In genomic region chr7:137025469-137026175, GRCh38 we compare ENCODE assay signal across 21 cellular contexts.
DNase-seq lines count a peak whose midpoint lies in the region; ATAC-seq and TF ChIP-seq lines count a peak whose summit lies in the region.
"Had no signal": no experiment of that assay in that cellular context is flagged by ENCODE, and none has a peak within 500 bp of the region (broad histone marks: within the 10 kb centered on the region; RNA-seq: fewer than 3 reads in every experiment).

No MANE protein-coding gene starts in this region.

- H3K36me3 Mint-ChIP-seq in osteocyte (ENCODE audit: unreplicated experiment), result peaks cover 2% of the 10 kb centered on the region
- H3K36me3 Mint-ChIP-seq in activated CD8-positive, alpha-beta memory T cell treated with anti-CD3 and anti-CD28 coated beads, Interleukin-2, amount 10 ng/mL, durations not matched to agents 7 days and 5 days, result no peaks in the 10 kb centered on the region
- H3K36me3 Mint-ChIP-seq: CD8-positive, alpha-beta T cell had no signal

- no peak for ATAC-seq in activated CD8-positive, alpha-beta memory T cell treated with anti-CD3 and anti-CD28 coated beads, Interleukin-2, amount 10 ng/mL, durations not matched to agents 7 days and 5 days
- ATAC-seq in gastrocnemius medialis, result no peak
- ATAC-seq in GM18502 (IDR thresholded peaks at IDR 0.05; ENCODE audit: poor library complexity, unreplicated experiment), result no peak
- ATAC-seq: A549; activated naive CD8-positive, alpha-beta T cell treated with anti-CD3 and anti-CD28 coated beads, Interleukin-2, amount 50 U/mL, for 24 hours; CD8-positive, alpha-beta T cell; psoas muscle; Right ventricle myocardium inferior had no signal

- H3K27me3 Mint-ChIP-seq in osteocyte (ENCODE audit: unreplicated experiment), result no peaks in the 10 kb centered on the region
- no peaks in the 10 kb centered on the region for H3K27me3 Mint-ChIP-seq in activated CD8-positive, alpha-beta memory T cell treated with anti-CD3 and anti-CD28 coated beads, Interleukin-2, amount 10 ng/mL, durations not matched to agents 7 days and 5 days
- H3K27me3 Mint-ChIP-seq: activated naive CD8-positive, alpha-beta T cell treated with anti-CD3 and anti-CD28 coated beads, Interleukin-2, amount 50 U/mL, for 24 hours had no signal

- CTCF ChIA-PET in activated CD8-positive, alpha-beta memory T cell treated with anti-CD3 and anti-CD28 coated beads, Interleukin-2, amount 10 ng/mL, durations not matched to agents 7 days and 5 days (lab: Charles Lee), result no interaction called here

- H3K27ac ChIP-seq in SJSA1 (peak overlapping the region; percentile 71), gastrocnemius medialis (no peak overlapping the region)
- H3K27ac ChIP-seq: A549, psoas muscle had no signal

- H3K27me3 ChIP-seq in SJSA1 (replicated peaks) (no peaks in the 10 kb centered on the region), gastrocnemius medialis (no peaks in the 10 kb centered on the region)

- H3K36me3 ChIP-seq in SJSA1 (no peaks in the 10 kb centered on the region), gastrocnemius medialis (no peaks in the 10 kb centered on the region)

- H3K27ac Mint-ChIP-seq in osteocyte (ENCODE audit: unreplicated experiment), result peak overlapping the region; percentile 97
- H3K27ac Mint-ChIP-seq in activated CD8-positive, alpha-beta memory T cell treated with anti-CD3 and anti-CD28 coated beads, Interleukin-2, amount 10 ng/mL, durations not matched to agents 7 days and 5 days, result no peak overlapping the region
- H3K27ac Mint-ChIP-seq: activated naive CD8-positive, alpha-beta T cell treated with anti-CD3 and anti-CD28 coated beads, Interleukin-2, amount 50 U/mL, for 24 hours; CD8-positive, alpha-beta T cell; nephron had no signal

- H3K9me3 ChIP-seq in SJSA1 (replicated peaks) (no peaks in the 10 kb centered on the region), gastrocnemius medialis (no peaks in the 10 kb centered on the region)
- H3K9me3 ChIP-seq: A549, psoas muscle had no signal

- intact Hi-C loops in gastrocnemius medialis (cut with DNase I; ENCODE audit: low total_unique reads), result no loop called here

- in situ Hi-C loops in gastrocnemius medialis (cut with MboI; ENCODE audit: low sequenced_read_pairs in 4 of 4), result no loop called here

- peak overlapping the region; percentile 30 for H3K4me3 Mint-ChIP-seq in osteocyte (ENCODE audit: unreplicated experiment)
- no peak overlapping the region for H3K4me3 Mint-ChIP-seq in activated CD8-positive, alpha-beta memory T cell treated with anti-CD3 and anti-CD28 coated beads, Interleukin-2, amount 10 ng/mL, durations not matched to agents 7 days and 5 days
- H3K4me3 Mint-ChIP-seq: activated naive CD8-positive, alpha-beta T cell treated with anti-CD3 and anti-CD28 coated beads, Interleukin-2, amount 50 U/mL, for 24 hours; CD8-positive, alpha-beta T cell; nephron had no signal

- no peak for TF ChIP-seq POLR2A in gastrocnemius medialis (IDR thresholded peaks at IDR 0.05)

- no peak overlapping the region for H3K4me3 ChIP-seq in SJSA1
- no peak overlapping the region for H3K4me3 ChIP-seq in fibroblast of mammary gland (ENCODE audit: control insufficient read depth, low read depth, low read length)
- H3K4me3 ChIP-seq in gastrocnemius medialis, result no peak overlapping the region
- H3K4me3 ChIP-seq: A549, psoas muscle had no signal

- H3K4me1 ChIP-seq in SJSA1 (replicated peaks), result peaks cover 13% of the 10 kb centered on the region
- H3K4me1 ChIP-seq in gastrocnemius medialis, result no peaks in the 10 kb centered on the region
- H3K4me1 ChIP-seq: A549, psoas muscle had no signal

- peaks cover 62% of the 10 kb centered on the region for H3K4me1 Mint-ChIP-seq in osteocyte (ENCODE audit: unreplicated experiment)
- no peaks in the 10 kb centered on the region for H3K4me1 Mint-ChIP-seq in activated CD8-positive, alpha-beta memory T cell treated with anti-CD3 and anti-CD28 coated beads, Interleukin-2, amount 10 ng/mL, durations not matched to agents 7 days and 5 days
- H3K4me1 Mint-ChIP-seq: activated naive CD8-positive, alpha-beta T cell treated with anti-CD3 and anti-CD28 coated beads, Interleukin-2, amount 50 U/mL, for 24 hours had no signal

- TF ChIP-seq CTCF in fibroblast of mammary gland (conservative IDR thresholded peaks at IDR 0.05; ENCODE audit: control insufficient read depth, insufficient read depth, low read depth, low read length), result no peak
- TF ChIP-seq CTCF in osteocyte (IDR thresholded peaks at IDR 0.05), result no peak
- TF ChIP-seq CTCF in gastrocnemius medialis (IDR thresholded peaks at IDR 0.05 in 4 of 5, conservative IDR thresholded peaks at IDR 0.05 in 1 of 5), result no peak

- peak; percentile 27 for DNase-seq in AG08396 (ENCODE audit: low spot score)
- DNase-seq in SJSA1 (ENCODE audit: low read depth in 1 of 2, low spot score in 2 of 2), result peak; percentile 44 to 68
- DNase-seq in fibroblast of mammary gland (ENCODE audit: low read depth), result peak; percentile 2
- no peak for DNase-seq in osteocyte (ENCODE audit: extremely low spot score, unreplicated experiment)
- DNase-seq in activated CD8-positive, alpha-beta memory T cell treated with anti-CD3 and anti-CD28 coated beads, Interleukin-2, amount 10 ng/mL, durations not matched to agents 7 days and 5 days, result no peak
- DNase-seq in inferior parietal cortex (ENCODE audit: extremely low spot score), result no peak
- no peak for DNase-seq in gastrocnemius medialis
- DNase-seq: activated CD4-positive, alpha-beta T cell treated with anti-CD3 and anti-CD28 coated beads for 48 hours; activated effector memory CD4-positive, alpha-beta T cell treated with Interleukin-2 at 50 U/mL for 16 hours; activated naive CD8-positive, alpha-beta T cell treated with anti-CD3 and anti-CD28 coated beads, Interleukin-2, amount 50 U/mL, for 24 hours; CD8-positive, alpha-beta T cell; central memory CD4-positive, alpha-beta T cell; DMS53; hypothalamus; NCI-H2171 treated with DMSO at 0.1 percent for 48 hours; psoas muscle; stimulated activated CD4-positive, alpha-beta T cell treated with anti-CD3 and anti-CD28 coated beads, Interleukin-4, amount 100 ng/mL, for 4 hours had no signal

- H3K9me3 Mint-ChIP-seq in osteocyte (ENCODE audit: unreplicated experiment), result peaks cover 22% of the 10 kb centered on the region
- peaks cover 2% of the 10 kb centered on the region for H3K9me3 Mint-ChIP-seq in activated CD8-positive, alpha-beta memory T cell treated with anti-CD3 and anti-CD28 coated beads, Interleukin-2, amount 10 ng/mL, durations not matched to agents 7 days and 5 days (ENCODE audit: low read depth)
- H3K9me3 Mint-ChIP-seq: nephron had no signal

Comparison
In these comparisons a context has a peak if more than half of its experiments do, and no peak if none do; other contexts are left out.
1. DNase-seq: peak in AG08396 (single experiment), SJSA1 (2 of 2) and fibroblast of mammary gland (single experiment); none in osteocyte (single experiment), activated CD8-positive, alpha-beta memory T cell treated with anti-CD3 and anti-CD28 coated beads, Interleukin-2, amount 10 ng/mL, durations not matched to agents 7 days and 5 days (single experiment), inferior parietal cortex (single experiment) and gastrocnemius medialis (0 of 2).